10 cellular contexts compared by ENCODE assay signal in genomic region chr11:118690553-118691304, GRCh38. TPM values are rescaled to one million over a fixed set of nuclear protein-coding genes. Genes with fewer than 3 reads are reported as not detected.
A peak's percentile ranks its signal among the peaks of the same experiment; 100 is the strongest.
DNase-seq lines count a peak whose midpoint lies in the region; ATAC-seq and TF ChIP-seq lines count a peak whose summit lies in the region.
"Had no signal": no experiment of that assay in that cellular context is flagged by ENCODE, and none has a peak within 500 bp of the region (broad histone marks: within the 10 kb centered on the region; RNA-seq: fewer than 3 reads in every experiment).

No MANE protein-coding gene starts in this region.

- H3K4me3 Mint-ChIP-seq in activated naive CD8-positive, alpha-beta T cell treated with anti-CD3 and anti-CD28 coated beads, Interleukin-2, amount 10 ng/mL, durations not matched to agents 7 days and 5 days: peak overlapping the region; percentile 77
- no peak overlapping the region for H3K4me3 Mint-ChIP-seq in activated naive CD8-positive, alpha-beta T cell treated with anti-CD3 and anti-CD28 coated beads, Interleukin-2, amount 50 U/mL, for 24 hours
- H3K4me3 Mint-ChIP-seq in brain: peak overlapping the region in 3 of 5 experiments; percentile 6 to 26 (median 24)
- peak overlapping the region in 6 of 8 donors; percentile 46 to 71 (median 54) for H3K4me3 Mint-ChIP-seq in naive B cell

- POLR2A ChIA-PET in activated naive CD8-positive, alpha-beta T cell treated with anti-CD3 and anti-CD28 coated beads, Interleukin-2, amount 10 ng/mL, durations not matched to agents 7 days and 5 days (lab: Charles Lee): interaction anchor here (0.8 to 1.8 kb wide), 2 partner anchors 100 to 251 kb away, joined by 3 to 12 read pairs; partner anchors contain the start of gene DDX6

- no peak for TF ChIP-seq POLR2A in transverse colon (IDR thresholded peaks at IDR 0.05)

- in situ Hi-C loops in transverse colon (cut with MboI; ENCODE audit: low pct_ligation_motif_present in 1 of 4, low pct_unique_long_range_greater_than_20kb in 1 of 4, low sequenced_read_pairs in 3 of 4): loop anchor here in 3 of 4 donors (5.0 to 25.0 kb wide), 4 partner anchors 94 to 272 kb away; partner anchors contain the start of genes UPK2 (in 2 of the 3), DDX6 (in 1 of the 3) and FOXR1 (in 1 of the 3)

- DNase-seq in activated naive CD8-positive, alpha-beta T cell treated with anti-CD3 and anti-CD28 coated beads, Interleukin-2, amount 10 ng/mL, durations not matched to agents 7 days and 5 days: peak; percentile 33
- DNase-seq in activated naive CD8-positive, alpha-beta T cell treated with anti-CD3 and anti-CD28 coated beads, Interleukin-2, amount 50 U/mL, for 24 hours: no peak
- DNase-seq in naive B cell: no peak
- no peak for DNase-seq in transverse colon
- no peak for DNase-seq in AML-193 (lab: John Stamatoyannopoulos, UW)
- DNase-seq in Ammon's horn (ENCODE audit: low spot score): no peak
- DNase-seq in MG63: no peak

- peaks cover 28% of the 10 kb centered on the region for H3K4me1 Mint-ChIP-seq in activated naive CD8-positive, alpha-beta T cell treated with anti-CD3 and anti-CD28 coated beads, Interleukin-2, amount 10 ng/mL, durations not matched to agents 7 days and 5 days
- peaks cover 48% of the 10 kb centered on the region for H3K4me1 Mint-ChIP-seq in activated naive CD8-positive, alpha-beta T cell treated with anti-CD3 and anti-CD28 coated beads, Interleukin-2, amount 50 U/mL, for 24 hours
- H3K4me1 Mint-ChIP-seq in brain: peaks cover 25% of the 10 kb centered on the region
- peaks cover 6 to 14% (median 12%) of the 10 kb centered on the region in 3 donors for H3K4me1 Mint-ChIP-seq in naive B cell

- peak; percentile 10 for ATAC-seq in activated naive CD8-positive, alpha-beta T cell treated with anti-CD3 and anti-CD28 coated beads, Interleukin-2, amount 10 ng/mL, durations not matched to agents 7 days and 5 days (ENCODE audit: low read depth)
- ATAC-seq in activated naive CD8-positive, alpha-beta T cell treated with anti-CD3 and anti-CD28 coated beads, Interleukin-2, amount 50 U/mL, for 24 hours: no peak
- no peak for ATAC-seq in naive B cell (ENCODE audit: low read depth in 2 of 2)

- peaks cover 4 to 21% (median 12%) of the 10 kb centered on the region in 4 donors for H3K4me1 ChIP-seq in transverse colon

- H3K36me3 Mint-ChIP-seq in activated naive CD8-positive, alpha-beta T cell treated with anti-CD3 and anti-CD28 coated beads, Interleukin-2, amount 10 ng/mL, durations not matched to agents 7 days and 5 days: no peaks in the 10 kb centered on the region
- H3K36me3 Mint-ChIP-seq in activated naive CD8-positive, alpha-beta T cell treated with anti-CD3 and anti-CD28 coated beads, Interleukin-2, amount 50 U/mL, for 24 hours (ENCODE audit: low read depth): no peaks in the 10 kb centered on the region
- H3K36me3 Mint-ChIP-seq in brain (no peaks in the 10 kb centered on the region), naive B cell (no peaks in the 10 kb centered on the region)

- H3K36me3 ChIP-seq in transverse colon (no peaks in the 10 kb centered on the region), MG63 (no peaks in the 10 kb centered on the region)
- H3K36me3 ChIP-seq: cardiac muscle cell had no signal

- H3K4me3 ChIP-seq in transverse colon (no peak overlapping the region), MG63 (no peak overlapping the region)

- no peaks in the 10 kb centered on the region for H3K27me3 ChIP-seq in transverse colon
- H3K27me3 ChIP-seq in MG63: no peaks in the 10 kb centered on the region
- H3K27me3 ChIP-seq: cardiac muscle cell had no signal

- no peaks in the 10 kb centered on the region for H3K9me3 Mint-ChIP-seq in activated naive CD8-positive, alpha-beta T cell treated with anti-CD3 and anti-CD28 coated beads, Interleukin-2, amount 10 ng/mL, durations not matched to agents 7 days and 5 days
- H3K9me3 Mint-ChIP-seq in activated naive CD8-positive, alpha-beta T cell treated with anti-CD3 and anti-CD28 coated beads, Interleukin-2, amount 50 U/mL, for 24 hours: no peaks in the 10 kb centered on the region
- peaks cover 0 to 11% (median 0%) of the 10 kb centered on the region in 5 experiments for H3K9me3 Mint-ChIP-seq in brain
- no peaks in the 10 kb centered on the region for H3K9me3 Mint-ChIP-seq in naive B cell

- H3K27me3 Mint-ChIP-seq in activated naive CD8-positive, alpha-beta T cell treated with anti-CD3 and anti-CD28 coated beads, Interleukin-2, amount 10 ng/mL, durations not matched to agents 7 days and 5 days: peaks cover 7% of the 10 kb centered on the region
- peaks cover 4% of the 10 kb centered on the region for H3K27me3 Mint-ChIP-seq in activated naive CD8-positive, alpha-beta T cell treated with anti-CD3 and anti-CD28 coated beads, Interleukin-2, amount 50 U/mL, for 24 hours
- H3K27me3 Mint-ChIP-seq in brain (peaks cover 9% of the 10 kb centered on the region), naive B cell (peaks cover 7 to 17% (median 10%) of the 10 kb centered on the region in 3 donors)

- H3K27ac Mint-ChIP-seq in activated naive CD8-positive, alpha-beta T cell treated with anti-CD3 and anti-CD28 coated beads, Interleukin-2, amount 10 ng/mL, durations not matched to agents 7 days and 5 days: peak overlapping the region; percentile 63
- H3K27ac Mint-ChIP-seq in activated naive CD8-positive, alpha-beta T cell treated with anti-CD3 and anti-CD28 coated beads, Interleukin-2, amount 50 U/mL, for 24 hours: no peak overlapping the region
- H3K27ac Mint-ChIP-seq in brain (peak overlapping the region; percentile 5 to 89 (median 80)), naive B cell (peak overlapping the region in 4 of 6 donors; percentile 18 to 85 (median 66))

- no peak for TF ChIP-seq CTCF in brain (conservative IDR thresholded peaks at IDR 0.05)
- no peak for TF ChIP-seq CTCF in transverse colon (IDR thresholded peaks at IDR 0.05)

- TF ChIP-seq EP300 in transverse colon (IDR thresholded peaks at IDR 0.05; ENCODE audit: low read depth): no peak

- no peaks in the 10 kb centered on the region for H3K9me3 ChIP-seq in transverse colon
- no peaks in the 10 kb centered on the region for H3K9me3 ChIP-seq in MG63

- intact Hi-C loops in transverse colon (cut with DNase I; ENCODE audit: low total_unique reads): loop anchor here (5.0 kb wide), 1 partner anchor 202 kb away; no protein-coding TSS in a partner anchor

- peak overlapping the region; percentile 46 to 78 (median 72) for H3K27ac ChIP-seq in transverse colon

- 85 to 100% methylated on average over 5 to 15 of the region's 15 CpGs for WGBS in transverse colon (ENCODE audit: low coverage in 1 of 2), 2 donors

RNA-seq across cellular contexts. Expression of gene TREH, which starts 11.3 kb away (rescaled TPM):
- not detected for total RNA-seq in activated naive CD8-positive, alpha-beta T cell treated with anti-CD3 and anti-CD28 coated beads, Interleukin-2, amount 10 ng/mL, durations not matched to agents 7 days and 5 days
- polyA plus RNA-seq in brain (ENCODE audit: insufficient read depth, low read depth, low replicate concordance): not detected
- polyA plus RNA-seq in naive B cell (ENCODE audit: low read depth in 6 of 6): not detected
- total RNA-seq in transverse colon: 1 to 10 TPM in 2 of 4 donors, not detected in 2; 4.9 to 5.6 TPM
- not detected in 2 replicates for total RNA-seq in MG63 (2014; rRNA removed; shearing (Covaris generic); ENCODE audit: low replicate concordance)
- total RNA-seq: cardiac muscle cell, NCI-H460 had no signal
